11 cellular contexts compared by ENCODE assay signal in genomic region chr17:27631897-27632725, GRCh38. TPM values are rescaled to one million over a fixed set of nuclear protein-coding genes. Genes with fewer than 3 reads are reported as not detected.
DNase-seq lines count a peak whose midpoint lies in the region; ATAC-seq, FAIRE-seq and TF ChIP-seq lines count a peak whose summit lies in the region.
"Had no signal": no experiment of that assay in that cellular context is flagged by ENCODE, and none has a peak within 500 bp of the region (broad histone marks: within the 10 kb centered on the region; RNA-seq: fewer than 3 reads in every experiment).

No MANE protein-coding gene starts in this region.

- intact Hi-C loops in heart right ventricle (cut with DNase I) (no loop called here), cardiac septum (cut with DNase I) (no loop called here), K562 (cut with micrococcal nuclease) (no loop called here)

- CTCF ChIA-PET in K562 (lab: Yijun Ruan, JAX; ENCODE audit: low intra/inter-chr PET ratio) = no interaction called here

- no peaks in the 10 kb centered on the region for H3K9me1 ChIP-seq in K562 (ENCODE audit: control insufficient read depth, insufficient read depth, low read length)

- H3K4me3 ChIP-seq in heart right ventricle (peak overlapping the region in 9 of 10 donors; percentile 33 to 66 (median 56)), K562 (no peak overlapping the region), mucosa of stomach (ENCODE audit: low read length) (peak overlapping the region; percentile 56)

- H3K27me3 ChIP-seq in heart right ventricle = no peaks in the 10 kb centered on the region
- no peaks in the 10 kb centered on the region for H3K27me3 ChIP-seq in K562 (ENCODE audit: control insufficient read depth in 2 of 2, insufficient read depth in 2 of 2, low read length in 2 of 2)
- no peaks in the 10 kb centered on the region for H3K27me3 ChIP-seq in mucosa of stomach (ENCODE audit: control insufficient read depth, insufficient read depth, low read length)

- no peaks in the 10 kb centered on the region for H3K9me3 ChIP-seq in heart right ventricle
- H3K9me3 ChIP-seq in K562 (replicated peaks; ENCODE audit: control insufficient read depth, insufficient read depth, low read depth, low read length) = no peaks in the 10 kb centered on the region
- no peaks in the 10 kb centered on the region for H3K9me3 ChIP-seq in mucosa of stomach (ENCODE audit: control insufficient read depth, low read length)

- H3K4me2 ChIP-seq in K562 (ENCODE audit: insufficient read depth, low read length) = no peak overlapping the region

- no peak for FAIRE-seq in K562 (lab: Jason Lieb, UNC)

- in situ Hi-C loops in K562 (cut with MboI) = no loop called here

- H3K4me1 ChIP-seq in heart right ventricle (peaks cover 7 to 64% (median 31%) of the 10 kb centered on the region in 9 donors), K562 (replicated peaks in 1 of 2; ENCODE audit: control insufficient read depth in 2 of 2, insufficient read depth in 2 of 2, low read length in 2 of 2) (peaks cover 34 to 35% of the 10 kb centered on the region in 2 experiments), mucosa of stomach (ENCODE audit: control insufficient read depth, insufficient read depth, low read length) (peaks cover 46% of the 10 kb centered on the region)

- no peaks in the 10 kb centered on the region for H3K79me2 ChIP-seq in K562 (ENCODE audit: control insufficient read depth, insufficient read depth, low read length)

- H3K9ac ChIP-seq in K562 (ENCODE audit: insufficient read depth in 1 of 2, low read depth in 2 of 2, low read length in 2 of 2) = peak overlapping the region in 1 of 2 experiments; percentile 74; a peak in 2 of 4 replicates
- peak overlapping the region; percentile 60 for H3K9ac ChIP-seq in mucosa of stomach (ENCODE audit: low read length)

- no peak for TF ChIP-seq POLR2A in K562 (conservative IDR thresholded peaks at IDR 0.05)

- TF ChIP-seq CTCF in heart right ventricle (IDR thresholded peaks at IDR 0.05) (peak in 2 of 9 donors; percentile 2 to 13), K562 (IDR thresholded peaks at IDR 0.05 in 2 of 3, conservative IDR thresholded peaks at IDR 0.05 in 1 of 3; ENCODE audit: insufficient read depth in 2 of 3, low read depth in 1 of 3, low read length in 3 of 3) (no peak)

- no peak for TF ChIP-seq RAD21 in K562 (CRISPR knock-in tag; conservative IDR thresholded peaks at IDR 0.05 in 1 of 2, IDR thresholded peaks at IDR 0.05 in 1 of 2)

- no peak for DNase-seq in heart right ventricle
- no peak for DNase-seq in cardiac septum (ENCODE audit: low spot score)
- no peak for DNase-seq in K562 (ENCODE audit: extremely low read depth in 1 of 4, low spot score in 3 of 4)
- DNase-seq in NCI-H526 treated with DMSO at 0.1 percent for 48 hours (lab: John Stamatoyannopoulos, UW) = no peak
- DNase-seq in activated gamma-delta T cell (lab: John Stamatoyannopoulos, UW) = no peak
- DNase-seq in EL = no peak
- DNase-seq: activated CD4-positive, alpha-beta T cell treated with anti-CD3 and anti-CD28 coated beads for 1 hour; mesendoderm; NCI-H526 had no signal

- TF ChIP-seq EP300 in K562 (IDR thresholded peaks at IDR 0.05; ENCODE audit: low read length) = no peak

- ATAC-seq in heart right ventricle (peak in 3 of 8 donors; percentile 5 to 20 (median 10)), K562 (no peak), HG02852 (IDR thresholded peaks at IDR 0.05; ENCODE audit: unreplicated experiment) (no peak)

- 59 to 64% methylated on average over 11 of the region's 11 CpGs for WGBS in heart right ventricle, 2 donors
- 76% methylated on average over 6 of the region's 11 CpGs for WGBS in K562 (ENCODE audit: insufficient coverage, low coverage, missing lambda C conversion rate)

- POLR2A ChIA-PET in K562 (lab: Yijun Ruan, JAX) = interaction anchor here (0.5 kb wide), 1 partner anchor 25 kb away, joined by 3 read pairs; no protein-coding TSS in a partner anchor

- no peaks in the 10 kb centered on the region for H4K20me1 ChIP-seq in K562 (replicated peaks; ENCODE audit: control insufficient read depth, insufficient read depth, low read length)

- peak overlapping the region; percentile 54; the same call in 1 of the 2 replicates for H2AFZ ChIP-seq in K562 (ENCODE audit: low read depth, low read length)

- H3K27ac ChIP-seq in heart right ventricle = peak overlapping the region; percentile 47 to 92 (median 81)
- no peak overlapping the region for H3K27ac ChIP-seq in K562 (ENCODE audit: extremely low read depth, low read depth, low read length)

- BruUV-seq in K562 (replicated peaks; lab: Mats Ljungman, UMichigan) = no TSS peak

- peaks cover 0 to 6% (median 0%) of the 10 kb centered on the region in 9 donors for H3K36me3 ChIP-seq in heart right ventricle
- 0 out of 3 replicates have a peak, but pooled peaks cover 2% of the 10 kb centered on the region for H3K36me3 ChIP-seq in K562 (ENCODE audit: control insufficient read depth, insufficient read depth, low read length)
- H3K36me3 ChIP-seq in mucosa of stomach (ENCODE audit: control insufficient read depth, insufficient read depth, low read length) = no peaks in the 10 kb centered on the region

TF ChIP-seq in K562, 482 proteins besides CTCF, POLR2A, EP300 and RAD21:
- TF ChIP-seq CREM (IDR thresholded peaks at IDR 0.05; ENCODE audit: low read depth) = no peak
- TF ChIP-seq POLR2G (IDR thresholded peaks at IDR 0.05; ENCODE audit: low read depth, low read length) = peak; percentile 45; the same call in 1 of the 2 replicates
- TF ChIP-seq, protein P1, sequence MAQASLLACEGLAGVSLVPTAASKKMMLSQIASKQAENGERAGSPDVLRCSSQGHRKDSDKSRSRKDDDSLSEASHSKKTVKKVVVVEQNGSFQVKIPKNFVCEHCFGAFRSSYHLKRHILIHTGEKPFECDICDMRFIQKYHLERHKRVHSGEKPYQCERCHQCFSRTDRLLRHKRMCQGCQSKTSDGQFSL (CRISPR knock-in tag; IDR thresholded peaks at IDR 0.05) = no peak
- TF ChIP-seq, protein P1 (tag; IDR thresholded peaks at IDR 0.05) = no peak
- no peak for TF ChIP-seq PRPF4 (IDR thresholded peaks at IDR 0.05; ENCODE audit: insufficient read depth, low read depth, low read length, poor library complexity, severe bottlenecking)

RNA-seq across cellular contexts. Expression of gene LGALS9, which starts 1.1 kb away (rescaled TPM):
- total RNA-seq in heart right ventricle (10 to 100 TPM in 9 of 10 donors, 1 to 10 TPM in 1; 7.5 to 79.1 (median 16.2) TPM), cardiac septum (20.1 TPM), K562 (2014; rRNA removed) (2.8 and 3.0 TPM in 2 replicates), K562 (2014; rRNA removed; fragmentation: Illumina TruSeq; extraction: Trizol) (1.7 and 2.0 TPM in 2 replicates), K562 (2015; rRNA removed; fragmentation: Illumina TruSeq; extraction: Trizol) (3.7 and 4.8 TPM in 2 replicates), K562 (2021) (4.6 and 5.0 TPM in 2 replicates)
- polyA plus RNA-seq in heart right ventricle (10 to 100 TPM; 18.8 to 30.2 TPM), K562 (2011; rRNA removed) (1.5 and 7.3 TPM in 2 replicates), K562 (2014; fragmentation: Illumina TruSeq; extraction: Trizol) (3.8 and 5.8 TPM in 2 replicates), K562 (2014; fragmentation: Nextera tagmentation; extraction: Ambion mirVana) (under 1 TPM; 0.45 to 0.77 TPM), K562 (2014; rRNA removed) (5.6 and 6.9 TPM in 2 replicates)
- 22.6 and 54.0 TPM in 2 replicates for total RNA-seq in K562 (2011; cell fraction: chromatin; rRNA removed; ENCODE audit: low replicate concordance)
- 22.5 and 24.7 TPM in 2 replicates for total RNA-seq in K562 (2011; cell fraction: nucleolus; rRNA removed)
- total RNA-seq in K562 (2011; cell fraction: nucleoplasm; rRNA removed) = 26.1 and 40.6 TPM in 2 replicates
- polyA plus RNA-seq in K562 (2011; cell fraction: cytosol; rRNA removed) = 3.5 and 4.4 TPM in 2 replicates
- 11.1 and 15.7 TPM in 2 replicates for polyA plus RNA-seq in K562 (2011; cell fraction: nucleus; rRNA removed)
- 9.1 and 14.2 TPM in 2 replicates for polyA plus RNA-seq in K562 (2012)
- polyA minus RNA-seq in K562 (2011; rRNA and poly(A)+ RNA removed) = 3.0 and 4.4 TPM in 2 replicates
- 1.9 and 2.5 TPM in 2 replicates for polyA minus RNA-seq in K562 (2011; cell fraction: cytosol; rRNA and poly(A)+ RNA removed)
- 3.1 and 7.2 TPM in 2 replicates for polyA minus RNA-seq in K562 (2011; cell fraction: nucleus; rRNA and poly(A)+ RNA removed)
